ENCODE assay signal across 37 cellular contexts in the genomic region with DNA sequence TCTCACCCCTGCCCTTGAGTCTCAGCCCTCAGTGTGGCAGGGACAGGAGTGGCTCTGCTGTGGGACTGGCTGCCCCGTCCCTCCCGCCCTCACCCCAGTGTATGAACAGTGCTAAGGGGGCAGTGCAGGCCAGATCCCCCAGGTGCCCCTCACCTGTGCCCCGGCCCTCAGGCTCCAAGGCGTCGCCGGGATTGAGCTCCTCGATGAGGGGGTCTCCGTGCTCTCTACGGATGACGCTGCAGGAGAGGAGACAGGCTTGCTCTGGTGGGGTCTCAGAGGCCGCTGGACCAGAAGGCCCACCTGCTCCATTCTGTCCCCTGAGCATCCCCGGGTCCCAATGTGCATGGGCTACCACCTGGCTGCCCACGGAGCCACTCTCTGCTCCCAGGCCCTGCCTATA.
"Had no signal": no experiment of that assay in that cellular context is flagged by ENCODE, and none has a peak within 500 bp of the region (broad histone marks: within the 10 kb centered on the region; RNA-seq: fewer than 3 reads in every experiment).

No MANE protein-coding gene starts in this region.

- H3K4me1 Mint-ChIP-seq: activated naive CD4-positive, alpha-beta T cell treated with anti-CD3 and anti-CD28 coated beads, Interleukin-2, amount 10 ng/mL, durations not matched to agents 7 days and 5 days; activated naive CD4-positive, alpha-beta T cell treated with anti-CD3 and anti-CD28 coated beads, Interleukin-2, amount 50 U/mL, for 24 hours; activated naive CD8-positive, alpha-beta T cell treated with anti-CD3 and anti-CD28 coated beads for 36 hours; activated naive CD8-positive, alpha-beta T cell treated with anti-CD3 and anti-CD28 coated beads, Interleukin-2, amount 10 ng/mL, durations not matched to agents 7 days and 5 days; activated naive CD8-positive, alpha-beta T cell treated with anti-CD3 and anti-CD28 coated beads, Interleukin-2, amount 50 U/mL, for 24 hours; activated T-helper 17 cell treated with anti-CD3 and anti-CD28 coated beads, Interleukin-2, amount 50 U/mL, for 72 hours; brain; central memory CD8-positive, alpha-beta T cell had no signal

- H3K27ac Mint-ChIP-seq: activated naive CD4-positive, alpha-beta T cell treated with anti-CD3 and anti-CD28 coated beads for 36 hours; activated naive CD4-positive, alpha-beta T cell treated with anti-CD3 and anti-CD28 coated beads, Interleukin-2, amount 10 ng/mL, durations not matched to agents 7 days and 5 days; activated naive CD4-positive, alpha-beta T cell treated with anti-CD3 and anti-CD28 coated beads, Interleukin-2, amount 50 U/mL, for 24 hours; activated naive CD4-positive, alpha-beta T cell treated with anti-CD3 and anti-CD28 coated beads, Interleukin-2, amount 50 U/mL, for 72 hours; activated naive CD8-positive, alpha-beta T cell; activated naive CD8-positive, alpha-beta T cell treated with anti-CD3 and anti-CD28 coated beads for 36 hours; activated naive CD8-positive, alpha-beta T cell treated with anti-CD3 and anti-CD28 coated beads, Interleukin-2, amount 10 ng/mL, durations not matched to agents 7 days and 5 days; activated naive CD8-positive, alpha-beta T cell treated with anti-CD3 and anti-CD28 coated beads, Interleukin-2, amount 50 U/mL, for 24 hours; activated T-cell treated with anti-CD3 and anti-CD28 coated beads, Interleukin-2, amount 50 U/mL, for 24 hours; activated T-cell treated with anti-CD3 and anti-CD28 coated beads, Interleukin-2, amount 50 U/mL, for 72 hours; activated T-helper 1 cell treated with anti-CD3 and anti-CD28 coated beads, Interleukin-12 subunit alpha, Interleukin-12 subunit beta, Interleukin-2, Interleukin-4 antibody, amounts not matched to agents 30 ng/mL and 10 ng/mL and 1 ng/mL, durations not matched to agents 14 hours and 24 hours and 36 hours; activated T-helper 17 cell treated with anti-CD3 and anti-CD28 coated beads, Interleukin-2, amount 50 U/mL, for 72 hours; activated T-helper 2 cell treated with anti-CD3 and anti-CD28 coated beads, Interferon-gamma antibody, Interleukin-2, Interleukin-4, amounts not matched to agents 10 μg/mL and 5 μg/mL and 100 μg/mL, durations not matched to agents 14 hours and 24 hours and 36 hours; brain had no signal

- H3K27ac ChIP-seq: adrenal gland, ascending aorta, body of pancreas, brain microvascular endothelial cell, breast epithelium, cardiac muscle cell had no signal

- H3K4me3 ChIP-seq: adrenal gland, ascending aorta, body of pancreas, breast epithelium, cardiac muscle cell had no signal

- DNase-seq: activated effector memory CD4-positive, alpha-beta T cell treated with anti-CD3 and anti-CD28 coated beads, Interleukin-2, amount 50 U/mL, for 16 hours; activated effector memory CD4-positive, alpha-beta T cell treated with Interleukin-2 at 50 U/mL for 16 hours; activated gamma-delta T cell; activated gamma-delta T cell treated with Interleukin-2 at 50 U/mL for 16 hours; activated naive CD4-positive, alpha-beta T cell; activated naive CD4-positive, alpha-beta T cell treated with anti-CD3 and anti-CD28 coated beads for 36 hours; activated naive CD4-positive, alpha-beta T cell treated with anti-CD3 and anti-CD28 coated beads, Interleukin-2, amount 10 ng/mL, durations not matched to agents 7 days and 5 days; activated naive CD4-positive, alpha-beta T cell treated with anti-CD3 and anti-CD28 coated beads, Interleukin-2, amount 50 U/mL, for 16 hours; activated naive CD4-positive, alpha-beta T cell treated with Interleukin-2 at 50 U/mL for 16 hours; activated naive CD8-positive, alpha-beta T cell treated with anti-CD3 and anti-CD28 coated beads for 36 hours; activated naive CD8-positive, alpha-beta T cell treated with anti-CD3 and anti-CD28 coated beads, Interleukin-2, amount 10 ng/mL, durations not matched to agents 7 days and 5 days; activated naive CD8-positive, alpha-beta T cell treated with anti-CD3 and anti-CD28 coated beads, Interleukin-2, amount 50 U/mL, for 24 hours; activated T-cell treated with anti-CD3 and anti-CD28 coated beads, Interleukin-2, amount 50 U/mL, for 1 hour; activated T-cell treated with anti-CD3 and anti-CD28 coated beads, Interleukin-2, amount 50 U/mL, for 24 hours; activated T-cell treated with anti-CD3 and anti-CD28 coated beads, Interleukin-2, amount 50 U/mL, for 4 hours; activated T-cell treated with anti-CD3 and anti-CD28 coated beads, Interleukin-2, amount 50 U/mL, for 48 hours; activated T-cell treated with anti-CD3 and anti-CD28 coated beads, Interleukin-2, amount 50 U/mL, for 72 hours; adrenal gland; amniotic stem cell; amygdala; anterior cingulate cortex; body of pancreas; brain microvascular endothelial cell; caudate nucleus; central memory CD4-positive, alpha-beta T cell; cerebellar nuclear complex had no signal

- H3K36me3 ChIP-seq: adrenal gland, ascending aorta, brain microvascular endothelial cell, breast epithelium, cardiac muscle cell had no signal

- H3K27me3 ChIP-seq: adrenal gland, ascending aorta, body of pancreas, cardiac muscle cell had no signal

- ATAC-seq: activated naive CD4-positive, alpha-beta T cell treated with anti-CD3 and anti-CD28 coated beads, Interleukin-2, amount 50 U/mL, for 72 hours; activated naive CD8-positive, alpha-beta T cell treated with anti-CD3 and anti-CD28 coated beads, Interleukin-2, amount 50 U/mL, for 24 hours; activated T-cell treated with anti-CD3 and anti-CD28 coated beads, Interleukin-2, amount 50 U/mL, for 4 hours; activated T-cell treated with anti-CD3 and anti-CD28 coated beads, Interleukin-2, amount 50 U/mL, for 72 hours; activated T-helper 17 cell treated with anti-CD3 and anti-CD28 coated beads, Interleukin-2, amount 50 U/mL, for 72 hours; body of pancreas had no signal

- H3K9me3 ChIP-seq: adrenal gland, ascending aorta, body of pancreas, breast epithelium had no signal

- H3K36me3 Mint-ChIP-seq: activated naive CD4-positive, alpha-beta T cell treated with anti-CD3 and anti-CD28 coated beads, Interleukin-2, amount 10 ng/mL, durations not matched to agents 7 days and 5 days; activated naive CD4-positive, alpha-beta T cell treated with anti-CD3 and anti-CD28 coated beads, Interleukin-2, amount 50 U/mL, for 24 hours; activated naive CD4-positive, alpha-beta T cell treated with anti-CD3 and anti-CD28 coated beads, Interleukin-2, amount 50 U/mL, for 72 hours; activated naive CD8-positive, alpha-beta T cell; activated naive CD8-positive, alpha-beta T cell treated with anti-CD3 and anti-CD28 coated beads for 36 hours; activated naive CD8-positive, alpha-beta T cell treated with anti-CD3 and anti-CD28 coated beads, Interleukin-2, amount 10 ng/mL, durations not matched to agents 7 days and 5 days; brain had no signal

- H3K27me3 Mint-ChIP-seq: activated naive CD8-positive, alpha-beta T cell treated with anti-CD3 and anti-CD28 coated beads for 36 hours had no signal

- H3K9me3 Mint-ChIP-seq: activated naive CD4-positive, alpha-beta T cell treated with anti-CD3 and anti-CD28 coated beads for 36 hours; activated naive CD4-positive, alpha-beta T cell treated with anti-CD3 and anti-CD28 coated beads, Interleukin-2, amount 10 ng/mL, durations not matched to agents 7 days and 5 days; activated naive CD4-positive, alpha-beta T cell treated with anti-CD3 and anti-CD28 coated beads, Interleukin-2, amount 50 U/mL, for 24 hours; activated naive CD4-positive, alpha-beta T cell treated with anti-CD3 and anti-CD28 coated beads, Interleukin-2, amount 50 U/mL, for 72 hours; activated naive CD8-positive, alpha-beta T cell treated with anti-CD3 and anti-CD28 coated beads for 36 hours; activated naive CD8-positive, alpha-beta T cell treated with anti-CD3 and anti-CD28 coated beads, Interleukin-2, amount 10 ng/mL, durations not matched to agents 7 days and 5 days; activated naive CD8-positive, alpha-beta T cell treated with anti-CD3 and anti-CD28 coated beads, Interleukin-2, amount 50 U/mL, for 24 hours; activated T-cell treated with anti-CD3 and anti-CD28 coated beads, Interleukin-2, amount 50 U/mL, for 24 hours; activated T-cell treated with anti-CD3 and anti-CD28 coated beads, Interleukin-2, amount 50 U/mL, for 4 hours; activated T-cell treated with anti-CD3 and anti-CD28 coated beads, Interleukin-2, amount 50 U/mL, for 72 hours; activated T-helper 1 cell treated with anti-CD3 and anti-CD28 coated beads, Interleukin-12 subunit alpha, Interleukin-12 subunit beta, Interleukin-2, Interleukin-4 antibody, amounts not matched to agents 30 ng/mL and 10 ng/mL and 1 ng/mL, durations not matched to agents 14 hours and 24 hours and 36 hours; activated T-helper 17 cell treated with anti-CD3 and anti-CD28 coated beads, Interleukin-2, amount 50 U/mL, for 72 hours; activated T-helper 2 cell treated with anti-CD3 and anti-CD28 coated beads, Interferon-gamma antibody, Interleukin-2, Interleukin-4, amounts not matched to agents 10 μg/mL and 5 μg/mL and 100 μg/mL, durations not matched to agents 14 hours and 24 hours and 36 hours; brain; central memory CD8-positive, alpha-beta T cell had no signal

- H3K4me3 Mint-ChIP-seq: activated naive CD4-positive, alpha-beta T cell treated with anti-CD3 and anti-CD28 coated beads for 36 hours; activated naive CD4-positive, alpha-beta T cell treated with anti-CD3 and anti-CD28 coated beads, Interleukin-2, amount 10 ng/mL, durations not matched to agents 7 days and 5 days; activated naive CD4-positive, alpha-beta T cell treated with anti-CD3 and anti-CD28 coated beads, Interleukin-2, amount 50 U/mL, for 24 hours; activated naive CD8-positive, alpha-beta T cell; activated naive CD8-positive, alpha-beta T cell treated with anti-CD3 and anti-CD28 coated beads for 36 hours; activated naive CD8-positive, alpha-beta T cell treated with anti-CD3 and anti-CD28 coated beads, Interleukin-2, amount 10 ng/mL, durations not matched to agents 7 days and 5 days; activated naive CD8-positive, alpha-beta T cell treated with anti-CD3 and anti-CD28 coated beads, Interleukin-2, amount 50 U/mL, for 24 hours; activated T-cell treated with anti-CD3 and anti-CD28 coated beads, Interleukin-2, amount 50 U/mL, for 24 hours; activated T-cell treated with anti-CD3 and anti-CD28 coated beads, Interleukin-2, amount 50 U/mL, for 4 hours; activated T-cell treated with anti-CD3 and anti-CD28 coated beads, Interleukin-2, amount 50 U/mL, for 72 hours; activated T-helper 1 cell treated with anti-CD3 and anti-CD28 coated beads, Interleukin-12 subunit alpha, Interleukin-12 subunit beta, Interleukin-2, Interleukin-4 antibody, amounts not matched to agents 30 ng/mL and 10 ng/mL and 1 ng/mL, durations not matched to agents 14 hours and 24 hours and 36 hours; activated T-helper 17 cell treated with anti-CD3 and anti-CD28 coated beads, Interleukin-2, amount 50 U/mL, for 72 hours; brain; central memory CD8-positive, alpha-beta T cell had no signal

- H3K4me1 ChIP-seq: adrenal gland, ascending aorta, breast epithelium had no signal
